8 cellular contexts compared by ENCODE assay signal in the genomic region with DNA sequence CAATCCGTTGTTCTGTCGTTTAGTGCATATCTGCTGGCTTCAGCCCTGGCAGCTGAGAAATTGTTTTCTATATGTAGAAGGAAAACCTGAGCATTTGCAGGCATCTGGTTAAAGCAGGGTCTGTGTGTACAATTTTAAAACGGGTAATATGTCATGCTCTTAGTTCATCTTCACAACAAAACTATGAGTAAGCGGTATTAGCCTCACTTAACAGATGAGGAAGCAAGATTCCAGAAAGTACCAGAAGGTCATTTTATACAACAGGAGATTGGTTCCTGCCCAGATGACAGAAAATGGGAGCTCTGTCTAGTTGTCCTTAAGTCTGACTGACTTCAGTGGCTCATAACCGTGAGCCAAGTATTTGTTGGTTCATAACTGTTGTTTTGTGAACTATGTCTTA. TPM values are rescaled to one million over a fixed set of nuclear protein-coding genes. Genes with fewer than 3 reads are reported as not detected.
DNase-seq lines count a peak whose midpoint lies in the region; ATAC-seq and TF ChIP-seq lines count a peak whose summit lies in the region.

No MANE protein-coding gene starts in this region.

- H3F3A ChIP-seq in DOHH2 (ENCODE audit: control insufficient read depth, insufficient read depth): no peaks in the 10 kb centered on the region

- peaks cover 17% of the 10 kb centered on the region for H4K20me1 ChIP-seq in DOHH2 (ENCODE audit: control insufficient read depth, insufficient read depth, low read depth, low read length)

- H3K27me3 ChIP-seq in DOHH2 (ENCODE audit: control insufficient read depth, low read length) (no peaks in the 10 kb centered on the region), Peyer's patch (no peaks in the 10 kb centered on the region), ovary (no peaks in the 10 kb centered on the region)

- peak overlapping the region; percentile 98 for H3K4me2 ChIP-seq in DOHH2 (ENCODE audit: low read length)

- intact Hi-C loops in ovary (cut with DNase I): loop anchor here in 1 of 4 donors (5.0 kb wide), 1 partner anchor 135 kb away; the partner anchor contains the start of gene TPP1

- H3K4me3 ChIP-seq in DOHH2 (ENCODE audit: low read length) (peak overlapping the region; percentile 90), Peyer's patch (peak overlapping the region; percentile 48 to 97 (median 69)), ovary (peak overlapping the region; percentile 67)

- H3K9me3 ChIP-seq in DOHH2 (ENCODE audit: control insufficient read depth, insufficient read depth, low read length): no peaks in the 10 kb centered on the region
- H3K9me3 ChIP-seq in Peyer's patch: no peaks in the 10 kb centered on the region
- no peaks in the 10 kb centered on the region for H3K9me3 ChIP-seq in ovary

- no peak for TF ChIP-seq POLR2A in Peyer's patch (IDR thresholded peaks at IDR 0.05)
- TF ChIP-seq POLR2A in ovary (IDR thresholded peaks at IDR 0.05): no peak

- DNase-seq in Peyer's patch (no peak), epithelial cell of prostate (ENCODE audit: low read depth, low spot score) (no peak), ovary (no peak), NCI-H524 treated with DMSO at 0.1 percent for 48 hours (lab: John Stamatoyannopoulos, UW) (no peak), iPS-NIHi7 (ENCODE audit: extremely low spot score) (no peak)
- no peak for DNase-seq in activated CD4-positive, CD25-positive, alpha-beta regulatory T cell treated with anti-CD3 and anti-CD28 coated beads, Interleukin-2, amount 50 U/mL, for 72 hours

- TF ChIP-seq CTCF in DOHH2 (IDR thresholded peaks at IDR 0.05; ENCODE audit: low read depth, low read length, poor library complexity, severe bottlenecking): no peak
- no peak for TF ChIP-seq CTCF in Peyer's patch (IDR thresholded peaks at IDR 0.05)
- TF ChIP-seq CTCF in ovary (IDR thresholded peaks at IDR 0.05): no peak

- no peak for TF ChIP-seq EP300 in ovary (IDR thresholded peaks at IDR 0.05)

- no peak for ATAC-seq in HG02981 (IDR thresholded peaks at IDR 0.05; ENCODE audit: unreplicated experiment)

- peaks cover 90% of the 10 kb centered on the region for H3K36me3 ChIP-seq in DOHH2 (ENCODE audit: control insufficient read depth, low read length)
- H3K36me3 ChIP-seq in Peyer's patch: peaks cover 0 to 56% (median 0%) of the 10 kb centered on the region in 3 donors
- H3K36me3 ChIP-seq in ovary: no peaks in the 10 kb centered on the region

- peaks cover 59% of the 10 kb centered on the region for H3K79me2 ChIP-seq in DOHH2 (ENCODE audit: control insufficient read depth, low read length)

- no peaks in the 10 kb centered on the region for H3K9me2 ChIP-seq in DOHH2 (replicated peaks; ENCODE audit: control insufficient read depth, low read length)

- H3K4me1 ChIP-seq in DOHH2 (ENCODE audit: control insufficient read depth, low read length) (peaks cover 21% of the 10 kb centered on the region), Peyer's patch (peaks cover 10 to 57% (median 13%) of the 10 kb centered on the region in 4 donors), ovary (ENCODE audit: insufficient read depth) (peaks cover 9% of the 10 kb centered on the region)

- H3K27ac ChIP-seq in DOHH2 (ENCODE audit: low read depth, low read length) (peak overlapping the region; percentile 70; the same call in 1 of the 2 replicates), Peyer's patch (peak overlapping the region; percentile 76 to 99 (median 90)), epithelial cell of prostate (peak overlapping the region; percentile 84), ovary (peak overlapping the region in 1 of 2 donors; percentile 63)

- WGBS in ovary, 3 donors: 72 to 79% (median 75%) methylated on average over 5 of the region's 5 CpGs

RNA-seq across cellular contexts. Expression of gene TIMM10B, which starts 1.1 kb away (rescaled TPM):
- total RNA-seq in Peyer's patch: 10 to 100 TPM; 57.1 to 73.3 (median 66.6) TPM
- total RNA-seq in ovary: 10 to 100 TPM; 21.8 to 64.7 (median 38.4) TPM
- polyA plus RNA-seq in ovary: 10 to 100 TPM; 19.4 to 52.1 TPM

RNA-seq across cellular contexts. Expression of gene ARFIP2, which starts 1.3 kb away (rescaled TPM):
- 100 to 1,000 TPM; 104 to 140 (median 133) TPM for total RNA-seq in Peyer's patch
- total RNA-seq in ovary: 10 to 100 TPM; 43.6 to 70.4 (median 49.5) TPM
- polyA plus RNA-seq in ovary: 10 to 100 TPM; 35.8 to 37.8 TPM

RNA-seq across cellular contexts. Expression of gene TRIM3, which starts 8.7 kb away (rescaled TPM):
- total RNA-seq in Peyer's patch (100 to 1,000 TPM in 3 of 4 donors, 10 to 100 TPM in 1; 21.5 to 159 (median 123) TPM), ovary (10 to 100 TPM in 6 of 7 donors, 1 to 10 TPM in 1; 9.7 to 27.4 (median 19.7) TPM)
- 10 to 100 TPM; 13.6 to 14.7 TPM for polyA plus RNA-seq in ovary

RNA-seq across cellular contexts. Expression of gene DNHD1, which starts 14.6 kb away (rescaled TPM):
- total RNA-seq in Peyer's patch: 10 to 100 TPM; 23.5 to 64.4 (median 52.0) TPM
- total RNA-seq in ovary: 10 to 100 TPM in 3 of 7 donors, 1 to 10 TPM in 4; 7.5 to 27.6 (median 9.3) TPM
- 1 to 10 TPM; 4.0 to 4.5 TPM for polyA plus RNA-seq in ovary

RNA-seq across cellular contexts. Expression of gene HPX, which starts 41.6 kb away (rescaled TPM):
- total RNA-seq in Peyer's patch (10 to 100 TPM in 1 of 4 donors, 1 to 10 TPM in 2, not detected in 1; 2.2 to 10.1 (median 5.3) TPM), ovary (1 to 10 TPM in 5 of 7 donors, under 1 TPM in 2; 0.46 to 4.1 (median 2.4) TPM)
- 1 to 10 TPM in 1 of 2 donors, under 1 TPM in 1; 0.48 to 1.1 TPM for polyA plus RNA-seq in ovary
